1 cellular context compared by ENCODE assay signal in genomic region chr6:13763740-13764381, GRCh38.
TF ChIP-seq lines count a peak whose summit lies in the region.

No MANE protein-coding gene starts in this region.

TF ChIP-seq in HepG2, 621 proteins besides CTCF, POLR2A, EP300 and RAD21 (continued from another document):
- TF ChIP-seq, protein P1, sequence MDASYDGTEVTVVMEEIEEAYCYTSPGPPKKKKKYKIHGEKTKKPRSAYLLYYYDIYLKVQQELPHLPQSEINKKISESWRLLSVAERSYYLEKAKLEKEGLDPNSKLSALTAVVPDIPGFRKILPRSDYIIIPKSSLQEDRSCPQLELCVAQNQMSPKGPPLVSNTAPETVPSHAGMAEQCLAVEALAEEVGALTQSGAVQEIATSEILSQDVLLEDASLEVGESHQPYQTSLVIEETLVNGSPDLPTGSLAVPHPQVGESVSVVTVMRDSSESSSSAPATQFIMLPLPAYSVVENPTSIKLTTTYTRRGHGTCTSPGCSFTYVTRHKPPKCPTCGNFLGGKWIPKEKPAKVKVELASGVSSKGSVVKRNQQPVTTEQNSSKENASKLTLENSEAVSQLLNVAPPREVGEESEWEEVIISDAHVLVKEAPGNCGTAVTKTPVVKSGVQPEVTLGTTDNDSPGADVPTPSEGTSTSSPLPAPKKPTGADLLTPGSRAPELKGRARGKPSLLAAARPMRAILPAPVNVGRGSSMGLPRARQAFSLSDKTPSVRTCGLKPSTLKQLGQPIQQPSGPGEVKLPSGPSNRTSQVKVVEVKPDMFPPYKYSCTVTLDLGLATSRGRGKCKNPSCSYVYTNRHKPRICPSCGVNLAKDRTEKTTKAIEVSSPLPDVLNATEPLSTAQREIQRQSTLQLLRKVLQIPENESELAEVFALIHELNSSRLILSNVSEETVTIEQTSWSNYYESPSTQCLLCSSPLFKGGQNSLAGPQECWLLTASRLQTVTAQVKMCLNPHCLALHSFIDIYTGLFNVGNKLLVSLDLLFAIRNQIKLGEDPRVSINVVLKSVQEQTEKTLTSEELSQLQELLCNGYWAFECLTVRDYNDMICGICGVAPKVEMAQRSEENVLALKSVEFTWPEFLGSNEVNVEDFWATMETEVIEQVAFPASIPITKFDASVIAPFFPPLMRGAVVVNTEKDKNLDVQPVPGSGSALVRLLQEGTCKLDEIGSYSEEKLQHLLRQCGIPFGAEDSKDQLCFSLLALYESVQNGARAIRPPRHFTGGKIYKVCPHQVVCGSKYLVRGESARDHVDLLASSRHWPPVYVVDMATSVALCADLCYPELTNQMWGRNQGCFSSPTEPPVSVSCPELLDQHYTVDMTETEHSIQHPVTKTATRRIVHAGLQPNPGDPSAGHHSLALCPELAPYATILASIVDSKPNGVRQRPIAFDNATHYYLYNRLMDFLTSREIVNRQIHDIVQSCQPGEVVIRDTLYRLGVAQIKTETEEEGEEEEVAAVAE (CRISPR knock-in tag; IDR thresholded peaks at IDR 0.05; ENCODE audit: borderline replicate concordance): no peak
